In genomic region chr13:64088491-64088890, GRCh38 we compare ENCODE assay signal across 23 cellular contexts.
"Had no signal": no experiment of that assay in that cellular context is flagged by ENCODE, and none has a peak within 500 bp of the region (broad histone marks: within the 10 kb centered on the region; RNA-seq: fewer than 3 reads in every experiment).

No MANE protein-coding gene starts in this region.

- H3K4me3 ChIP-seq: left ventricle myocardium inferior, lung, ovary, right atrium auricular region, right lobe of liver, skin epidermis, stomach, testis, thyroid gland, transverse colon, upper lobe of left lung, vagina had no signal

- H3K9me3 ChIP-seq: ovary, right atrium auricular region, right lobe of liver, stomach, testis, thyroid gland, transverse colon, upper lobe of left lung, vagina had no signal

- H3K27ac ChIP-seq: left ventricle myocardium inferior, ovary, right atrium auricular region, right lobe of liver, skin epidermis, stomach, testis, thyroid gland, transverse colon, upper lobe of left lung, vagina had no signal

- DNase-seq: islet precursor cell; left ventricle myocardium inferior; mesendoderm; naive B cell; natural killer cell; nephron progenitor cell; ovary; right lobe of liver; stimulated activated CD4-positive, alpha-beta T cell treated with anti-CD3 and anti-CD28 coated beads, Interleukin-12 subunit alpha, Interleukin-12 subunit beta, amount 100 ng/mL, for 4 hours; stimulated activated CD4-positive, alpha-beta T cell treated with anti-CD3 and anti-CD28 coated beads, Interleukin-15, amount 100 ng/mL, for 24 hours; stimulated activated CD4-positive, alpha-beta T cell treated with anti-CD3 and anti-CD28 coated beads, Interleukin-2, amount 100 ng/mL, for 24 hours; stimulated activated CD4-positive, alpha-beta T cell treated with anti-CD3 and anti-CD28 coated beads, Interleukin-4, amount 100 ng/mL, for 1 hour; stimulated activated naive B cell treated with anti-CD40 and anti-IgM and Interleukin-4, amounts not matched to agents 10 μg/mL and 1 μg/mL and 100 μg/mL, for 72 hours; stimulated activated naive CD8-positive, alpha-beta T cell treated with anti-CD3 and anti-CD28 coated beads, Interleukin-15, Interleukin-2, amounts not matched to agents 100 U/mL and 50 U/mL, for 24 hours; stomach; testis; thyroid gland; transverse colon; upper lobe of left lung had no signal

- H3K27me3 ChIP-seq: ovary, right atrium auricular region, right lobe of liver, stomach, testis, thyroid gland, transverse colon, upper lobe of left lung, vagina had no signal

- H3K36me3 ChIP-seq: left ventricle myocardium inferior, ovary, right atrium auricular region, right lobe of liver, stomach, thyroid gland, transverse colon, upper lobe of left lung, vagina had no signal
